In genomic region chr3:41598804-41599481, GRCh38 we compare ENCODE assay signal across 19 cellular contexts.
DNase-seq lines count a peak whose midpoint lies in the region; ATAC-seq, FAIRE-seq and TF ChIP-seq lines count a peak whose summit lies in the region.
"Had no signal": no experiment of that assay in that cellular context is flagged by ENCODE, and none has a peak within 500 bp of the region (broad histone marks: within the 10 kb centered on the region; RNA-seq: fewer than 3 reads in every experiment).

No MANE protein-coding gene starts in this region.

- no peak overlapping the region for H2AK5ac ChIP-seq in IMR-90 (ENCODE audit: low read depth, low read length)

- TF ChIP-seq RAD21 in IMR-90 (IDR thresholded peaks at IDR 0.05; ENCODE audit: low read length), result no peak

- no peaks in the 10 kb centered on the region for H3K79me1 ChIP-seq in IMR-90 (ENCODE audit: low read depth in 1 of 2, low read length in 2 of 2)

- H2BK20ac ChIP-seq in IMR-90 (ENCODE audit: low read depth, low read length), result no peak overlapping the region

- peak overlapping the region; percentile 24 for H3K27ac Mint-ChIP-seq in mesothelial cell of epicardium
- H3K27ac Mint-ChIP-seq: activated CD4-positive, alpha-beta T cell treated with anti-CD3 and anti-CD28 coated beads, Interleukin-2, amount 10 ng/mL, durations not matched to agents 24 days and 14 days; CD14-positive monocyte; stimulated activated memory B cell treated with anti-CD40 and anti-IgM and Interleukin-4, amounts not matched to agents 10 μg/mL and 1 μg/mL and 100 μg/mL, for 72 hours had no signal

- no peak overlapping the region for H3K18ac ChIP-seq in IMR-90 (ENCODE audit: low read depth, low read length)

- H2BK15ac ChIP-seq in IMR-90 (ENCODE audit: low read depth, low read length), result no peak overlapping the region

- no peak overlapping the region for H3K4me2 ChIP-seq in IMR-90 (ENCODE audit: low read depth, low read length)

- no peak overlapping the region for H3K27ac ChIP-seq in IMR-90 (ENCODE audit: insufficient read depth, low read length)
- no peak overlapping the region for H3K27ac ChIP-seq in small intestine (ENCODE audit: low read depth in 1 of 2, low read length in 1 of 2)
- H3K27ac ChIP-seq: esophagus squamous epithelium had no signal

- no peak overlapping the region for H3K56ac ChIP-seq in IMR-90 (ENCODE audit: extremely low read depth, insufficient read depth, low read length)

- no peak overlapping the region for H4K8ac ChIP-seq in IMR-90 (ENCODE audit: low read depth in 2 of 2, low read length in 2 of 2)

- H3K4me1 ChIP-seq in IMR-90 (ENCODE audit: control insufficient read depth, insufficient read depth, low read length) (no peaks in the 10 kb centered on the region), small intestine (ENCODE audit: control insufficient read depth in 2 of 2, insufficient read depth in 1 of 2, low read depth in 1 of 2, low read length in 1 of 2) (no peaks in the 10 kb centered on the region)
- H3K4me1 ChIP-seq: esophagus squamous epithelium had no signal

- POLR2A ChIA-PET in IMR-90 (lab: Charles Lee; ENCODE audit: unreplicated experiment), result no interaction called here

- no peak overlapping the region for H3K9ac ChIP-seq in IMR-90 (ENCODE audit: low read depth, low read length)

- dilution Hi-C loops in IMR-90 (cut with HindIII; ENCODE audit: low sequenced_read_pairs, unreplicated experiment), result no loop called here

- no peak overlapping the region for H3K4ac ChIP-seq in IMR-90 (ENCODE audit: low read depth, low read length)

- no peak overlapping the region for H2BK5ac ChIP-seq in IMR-90 (ENCODE audit: low read depth, low read length, poor library complexity, severe bottlenecking)

- H3K23ac ChIP-seq in IMR-90 (ENCODE audit: low read depth, low read length), result no peak overlapping the region

- no peaks in the 10 kb centered on the region for H3K36me3 ChIP-seq in IMR-90 (ENCODE audit: control insufficient read depth, insufficient read depth, low read length)
- H3K36me3 ChIP-seq in small intestine (ENCODE audit: control insufficient read depth in 2 of 2, insufficient read depth in 2 of 2, low read length in 2 of 2), result no peaks in the 10 kb centered on the region
- H3K36me3 ChIP-seq: esophagus squamous epithelium had no signal

- H4K20me1 ChIP-seq in IMR-90 (ENCODE audit: insufficient read depth, low read length), result no peaks in the 10 kb centered on the region

- no peaks in the 10 kb centered on the region for H3K9me3 ChIP-seq in IMR-90 (ENCODE audit: control insufficient read depth, insufficient read depth, low read length)
- no peaks in the 10 kb centered on the region for H3K9me3 ChIP-seq in small intestine (ENCODE audit: control insufficient read depth, low read depth)
- H3K9me3 ChIP-seq: esophagus squamous epithelium had no signal

- in situ Hi-C loops in IMR-90 (cut with MboI; ENCODE audit: low sequenced_read_pairs), result no loop called here

- H3K36me3 Mint-ChIP-seq in mesothelial cell of epicardium, result no peaks in the 10 kb centered on the region
- H3K36me3 Mint-ChIP-seq: CD14-positive monocyte had no signal

- H3K9me1 ChIP-seq in IMR-90 (ENCODE audit: insufficient read depth, low read length), result no peaks in the 10 kb centered on the region

- CTCF ChIA-PET in IMR-90 (lab: Yijun Ruan, JAX), result interaction anchor here (0.8 kb wide), 1 partner anchor 1086 kb away, joined by 3 read pairs; no protein-coding TSS in a partner anchor

- H3K27me3 Mint-ChIP-seq in mesothelial cell of epicardium (ENCODE audit: low read depth), result peaks cover 3% of the 10 kb centered on the region
- H3K27me3 Mint-ChIP-seq: stimulated activated memory B cell treated with anti-CD40 and anti-IgM and Interleukin-4, amounts not matched to agents 10 μg/mL and 1 μg/mL and 100 μg/mL, for 72 hours had no signal

- H3K27me3 ChIP-seq in IMR-90 (ENCODE audit: control insufficient read depth, insufficient read depth, low read length) (no peaks in the 10 kb centered on the region), small intestine (ENCODE audit: control insufficient read depth in 2 of 2, insufficient read depth in 2 of 2, low read length in 2 of 2) (no peaks in the 10 kb centered on the region)
- H3K27me3 ChIP-seq: esophagus squamous epithelium had no signal

- ATAC-seq in IMR-90 (ENCODE audit: low read depth), result peak; percentile 17; the same call in 1 of the 2 replicates
- no peak for ATAC-seq in GM18858 (IDR thresholded peaks at IDR 0.05; ENCODE audit: unreplicated experiment)
- ATAC-seq: left lobe of liver; stimulated activated memory B cell treated with anti-CD40 and anti-IgM and Interleukin-4, amounts not matched to agents 10 μg/mL and 1 μg/mL and 100 μg/mL, for 72 hours had no signal

- BruUV-seq in IMR-90 (replicated peaks; lab: Mats Ljungman, UMichigan), result no TSS peak

- H3K4me1 Mint-ChIP-seq in mesothelial cell of epicardium, result peaks cover 10% of the 10 kb centered on the region
- H3K4me1 Mint-ChIP-seq: activated CD4-positive, alpha-beta T cell treated with anti-CD3 and anti-CD28 coated beads, Interleukin-2, amount 10 ng/mL, durations not matched to agents 24 days and 14 days; CD14-positive monocyte had no signal

- H3K14ac ChIP-seq in IMR-90 (replicated peaks; ENCODE audit: low read depth, low read length), result no peak overlapping the region

- TF ChIP-seq POLR2A in IMR-90 (IDR thresholded peaks at IDR 0.05; ENCODE audit: low read depth, low read length), result no peak

- H2AFZ ChIP-seq in IMR-90 (replicated peaks; ENCODE audit: low read length, poor library complexity), result no peak overlapping the region

- TF ChIP-seq CTCF in IMR-90 (conservative IDR thresholded peaks at IDR 0.05; ENCODE audit: low read depth, low read length) (no peak), mesothelial cell of epicardium (IDR thresholded peaks at IDR 0.05; ENCODE audit: unreplicated experiment) (no peak)

- no peak overlapping the region for H4K5ac ChIP-seq in IMR-90 (ENCODE audit: low read depth, low read length)

- no peak overlapping the region for H3K4me3 Mint-ChIP-seq in mesothelial cell of epicardium
- H3K4me3 Mint-ChIP-seq: activated CD4-positive, alpha-beta T cell treated with anti-CD3 and anti-CD28 coated beads, Interleukin-2, amount 10 ng/mL, durations not matched to agents 24 days and 14 days; CD14-positive monocyte; stimulated activated memory B cell treated with anti-CD40 and anti-IgM and Interleukin-4, amounts not matched to agents 10 μg/mL and 1 μg/mL and 100 μg/mL, for 72 hours had no signal

- FAIRE-seq in small intestine (lab: Jason Lieb, UNC), result no peak
- FAIRE-seq: bronchial epithelial cell had no signal

- no peaks in the 10 kb centered on the region for H3K9me3 Mint-ChIP-seq in mesothelial cell of epicardium

- H2AK9ac ChIP-seq in IMR-90 (replicated peaks; ENCODE audit: low read depth, low read length, poor library complexity), result no peak overlapping the region

- DNase-seq in EH (ENCODE audit: low read depth) (peak; percentile 61), IMR-90 (peak; percentile 17), astrocyte of the hippocampus (ENCODE audit: low read depth, low spot score) (peak; percentile 73), mesothelial cell of epicardium (ENCODE audit: low spot score in 2 of 2, unreplicated experiment in 2 of 2) (no peak), CD1c-positive myeloid dendritic cell (ENCODE audit: extremely low spot score) (no peak), small intestine (no peak), NCI-H1694 (lab: John Stamatoyannopoulos, UW) (no peak)
- DNase-seq: activated CD4-positive, alpha-beta T cell treated with anti-CD3 and anti-CD28 coated beads, Interleukin-2, amount 10 ng/mL, durations not matched to agents 24 days and 14 days; activated naive CD4-positive, alpha-beta T cell treated with Interleukin-2 at 50 U/mL for 16 hours; DMS53; esophagus squamous epithelium; NCI-H1105; stimulated activated CD4-positive, alpha-beta T cell treated with anti-CD3 and anti-CD28 coated beads, Interleukin-12 subunit alpha, Interleukin-12 subunit beta, amount 100 ng/mL, for 4 hours; trophoblast cell had no signal

- no peak overlapping the region for H4K91ac ChIP-seq in IMR-90 (ENCODE audit: insufficient read depth, low read depth, low read length)

- H2BK120ac ChIP-seq in IMR-90 (ENCODE audit: low read depth, low read length), result no peak overlapping the region

- no peak overlapping the region for H3K4me3 ChIP-seq in IMR-90 (ENCODE audit: insufficient read depth, low read depth, low read length)
- no peak overlapping the region for H3K4me3 ChIP-seq in small intestine (ENCODE audit: low read depth in 1 of 2, low read length in 2 of 2)
- H3K4me3 ChIP-seq: esophagus squamous epithelium had no signal

- WGBS in IMR-90 (ENCODE audit: extremely low coverage in 2 of 2, insufficient read length in 1 of 2), 2 experiments, result no CpG with 5 or more reads among the region's 3 CpGs
- 62 to 81% (median 68%) methylated on average over 3 of the region's 3 CpGs for WGBS in small intestine, 3 donors

- intact Hi-C loops in IMR-90 (cut with micrococcal nuclease), result no loop called here

TF ChIP-seq in IMR-90, 13 proteins besides CTCF, POLR2A, EP300 and RAD21:
- TF ChIP-seq MAFK (IDR thresholded peaks at IDR 0.05; ENCODE audit: low read depth, low read length) (peak; percentile 95), MXI1 (IDR thresholded peaks at IDR 0.05; ENCODE audit: borderline replicate concordance, low read depth, low read length) (no peak), ELK1 (IDR thresholded peaks at IDR 0.05; ENCODE audit: borderline replicate concordance, low read depth, low read length) (no peak), FOS (IDR thresholded peaks at IDR 0.05; ENCODE audit: low read depth, low read length) (no peak), MAZ (IDR thresholded peaks at IDR 0.05; ENCODE audit: borderline replicate concordance, low read depth, low read length) (no peak), USF2 (IDR thresholded peaks at IDR 0.05; ENCODE audit: low read depth, low read length) (no peak), CEBPB (IDR thresholded peaks at IDR 0.05; ENCODE audit: low read depth, low read length) (no peak)

Comparison
In these comparisons a context has a peak if more than half of its experiments do, and no peak if none do; other contexts are left out.
1. DNase-seq: peak in EH (single experiment), IMR-90 (single experiment) and astrocyte of the hippocampus (single experiment); none in mesothelial cell of epicardium (0 of 2), CD1c-positive myeloid dendritic cell (single experiment), small intestine (single experiment) and NCI-H1694 (single experiment).